ENCODE assay signal across 27 cellular contexts in genomic region chr3:14457481-14457880, GRCh38. TPM values are rescaled to one million over a fixed set of nuclear protein-coding genes. Genes with fewer than 3 reads are reported as not detected.
DNase-seq lines count a peak whose midpoint lies in the region; TF ChIP-seq lines count a peak whose summit lies in the region.
"Had no signal": no experiment of that assay in that cellular context is flagged by ENCODE, and none has a peak within 500 bp of the region (broad histone marks: within the 10 kb centered on the region; RNA-seq: fewer than 3 reads in every experiment).

No MANE protein-coding gene starts in this region.

- no peak overlapping the region for H3K4me2 ChIP-seq in OCI-LY1 (ENCODE audit: low read length)
- no peak overlapping the region for H3K4me2 ChIP-seq in mesenchymal stem cell (ENCODE audit: low read length, poor library complexity, severe bottlenecking)
- H3K4me2 ChIP-seq: neural progenitor cell, SK-N-SH had no signal

- no peak for TF ChIP-seq CTCF in OCI-LY1 (IDR thresholded peaks at IDR 0.05; ENCODE audit: low read length)
- no peak for TF ChIP-seq CTCF in stomach (IDR thresholded peaks at IDR 0.05)
- no peak for TF ChIP-seq CTCF in suprapubic skin (IDR thresholded peaks at IDR 0.05)

- no peaks in the 10 kb centered on the region for H3K9me3 Mint-ChIP-seq in activated CD4-positive, alpha-beta memory T cell treated with anti-CD3 and anti-CD28 coated beads, Interleukin-2, amount 10 ng/mL, durations not matched to agents 7 days and 5 days
- H3K9me3 Mint-ChIP-seq: neural progenitor cell; T-helper 2 cell treated with Interferon-gamma antibody and Interleukin-4, amounts not matched to agents 5 μg/mL and 100 μg/mL, for 36 hours had no signal

- H3K27ac Mint-ChIP-seq in activated CD4-positive, alpha-beta memory T cell treated with anti-CD3 and anti-CD28 coated beads, Interleukin-2, amount 10 ng/mL, durations not matched to agents 7 days and 5 days, result peak overlapping the region; percentile 6
- H3K27ac Mint-ChIP-seq: activated naive CD8-positive, alpha-beta T cell; T-helper 2 cell treated with Interferon-gamma antibody and Interleukin-4, amounts not matched to agents 5 μg/mL and 100 μg/mL, for 36 hours had no signal

- peaks cover 27% of the 10 kb centered on the region for H3K36me3 Mint-ChIP-seq in activated CD4-positive, alpha-beta memory T cell treated with anti-CD3 and anti-CD28 coated beads, Interleukin-2, amount 10 ng/mL, durations not matched to agents 7 days and 5 days (ENCODE audit: low read depth)

- H3K27me3 Mint-ChIP-seq in activated CD4-positive, alpha-beta memory T cell treated with anti-CD3 and anti-CD28 coated beads, Interleukin-2, amount 10 ng/mL, durations not matched to agents 7 days and 5 days, result no peaks in the 10 kb centered on the region
- H3K27me3 Mint-ChIP-seq: activated naive CD8-positive, alpha-beta T cell had no signal

- H2BK15ac ChIP-seq in mesenchymal stem cell (ENCODE audit: low read depth, poor library complexity, severe bottlenecking), result no peak overlapping the region

- DNase-seq in activated CD4-positive, alpha-beta memory T cell treated with anti-CD3 and anti-CD28 coated beads, Interleukin-2, amount 10 ng/mL, durations not matched to agents 7 days and 5 days, result no peak
- no peak for DNase-seq in mesenchymal stem cell
- DNase-seq in stomach, result no peak
- no peak for DNase-seq in suprapubic skin (ENCODE audit: low spot score in 2 of 2)
- no peak for DNase-seq in NCI-H82 treated with DMSO at 0.1 percent for 48 hours (lab: John Stamatoyannopoulos, UW; ENCODE audit: unreplicated experiment)
- no peak for DNase-seq in DMS79 (lab: John Stamatoyannopoulos, UW)
- DNase-seq: activated CD4-positive, alpha-beta T cell treated with anti-CD3 and anti-CD28 coated beads for 4 hours; activated CD8-positive, alpha-beta memory T cell treated with anti-CD3 and anti-CD28 coated beads for 24 hours; activated effector memory CD4-positive, alpha-beta T cell treated with anti-CD3 and anti-CD28 coated beads, Interleukin-2, amount 50 U/mL, for 16 hours; aorta; Caco-2; KG1; left cardiac atrium; NCI-H1092 treated with DMSO at 0.1 percent for 48 hours; NCI-H187 treated with DMSO at 0.1 percent for 48 hours; NCI-H2171 treated with DMSO at 0.1 percent for 48 hours; NCI-H524 treated with DMSO at 0.1 percent for 48 hours; PC-3; stimulated activated CD4-positive, alpha-beta T cell treated with anti-CD3 and anti-CD28 coated beads, Interleukin-2, amount 100 ng/mL, for 48 hours; upper lobe of right lung had no signal

- 95% methylated on average over 5 of the region's 5 CpGs for WGBS in mesenchymal stem cell
- 71 to 99% (median 89%) methylated on average over 5 of the region's 5 CpGs for WGBS in stomach, 5 donors
- 76% methylated on average over 5 of the region's 5 CpGs for WGBS in suprapubic skin

- H3K9ac ChIP-seq in OCI-LY1 (ENCODE audit: low read length) (no peak overlapping the region), mesenchymal stem cell (ENCODE audit: low read length) (no peak overlapping the region)
- H3K9ac ChIP-seq: neural progenitor cell, SK-N-SH had no signal

- H3K4me3 Mint-ChIP-seq in activated CD4-positive, alpha-beta memory T cell treated with anti-CD3 and anti-CD28 coated beads, Interleukin-2, amount 10 ng/mL, durations not matched to agents 7 days and 5 days, result no peak overlapping the region
- H3K4me3 Mint-ChIP-seq: activated naive CD8-positive, alpha-beta T cell; neural progenitor cell; T-helper 2 cell treated with Interferon-gamma antibody and Interleukin-4, amounts not matched to agents 5 μg/mL and 100 μg/mL, for 36 hours had no signal

- H2AK5ac ChIP-seq in mesenchymal stem cell (ENCODE audit: low read length, severe bottlenecking), result peak overlapping the region; percentile 58

- H3K27me3 ChIP-seq in OCI-LY1 (ENCODE audit: insufficient read depth, low read length) (no peaks in the 10 kb centered on the region), mesenchymal stem cell (ENCODE audit: control insufficient read depth in 1 of 2, insufficient read depth in 1 of 2, low read length in 2 of 2) (no peaks in the 10 kb centered on the region), stomach (no peaks in the 10 kb centered on the region), suprapubic skin (no peaks in the 10 kb centered on the region)
- H3K27me3 ChIP-seq: gastroesophageal sphincter, neural progenitor cell, upper lobe of right lung had no signal

- H3K14ac ChIP-seq in mesenchymal stem cell (ENCODE audit: low read length in 2 of 2), result no peak overlapping the region

- H3K4ac ChIP-seq in mesenchymal stem cell (ENCODE audit: low read depth in 1 of 2, low read length in 2 of 2), result no peak overlapping the region

- no peak overlapping the region for H3K4me3 ChIP-seq in OCI-LY1 (ENCODE audit: low read depth, low read length, poor library complexity, severe bottlenecking)
- H3K4me3 ChIP-seq in mesenchymal stem cell (ENCODE audit: insufficient read depth in 1 of 2, low read depth in 1 of 2, low read length in 2 of 2), result no peak overlapping the region
- no peak overlapping the region for H3K4me3 ChIP-seq in stomach
- H3K4me3 ChIP-seq in suprapubic skin, result no peak overlapping the region
- H3K4me3 ChIP-seq: gastroesophageal sphincter, neural progenitor cell, upper lobe of right lung had no signal

- peaks cover 12% of the 10 kb centered on the region for H3K79me1 ChIP-seq in mesenchymal stem cell (replicated peaks; ENCODE audit: low read length, poor library complexity, severe bottlenecking)

- no peak overlapping the region for H2BK5ac ChIP-seq in mesenchymal stem cell (ENCODE audit: low read depth, low read length, poor library complexity, severe bottlenecking)

- no peak overlapping the region for H4K8ac ChIP-seq in mesenchymal stem cell (ENCODE audit: low read length)

- no peaks in the 10 kb centered on the region for H3F3A ChIP-seq in OCI-LY1 (ENCODE audit: insufficient read depth, low read length)

- H3K27ac ChIP-seq in OCI-LY1 (ENCODE audit: low read depth, low read length, poor library complexity, severe bottlenecking) (peak overlapping the region; percentile 26), mesenchymal stem cell (ENCODE audit: low read length, poor library complexity, severe bottlenecking) (peak overlapping the region; percentile 94), stomach (peak overlapping the region; percentile 17 to 83 (median 52)), suprapubic skin (no peak overlapping the region)
- H3K27ac ChIP-seq: C4-2B, neural progenitor cell, upper lobe of right lung had no signal

- TF ChIP-seq EP300 in stomach (IDR thresholded peaks at IDR 0.05) (no peak), suprapubic skin (IDR thresholded peaks at IDR 0.05) (no peak)

- no peak overlapping the region for H2BK120ac ChIP-seq in mesenchymal stem cell (ENCODE audit: low read depth, low read length)

- no peaks in the 10 kb centered on the region for H3K79me2 ChIP-seq in OCI-LY1 (ENCODE audit: insufficient read depth, low read length)

- CTCF ChIA-PET in activated CD4-positive, alpha-beta memory T cell treated with anti-CD3 and anti-CD28 coated beads, Interleukin-2, amount 10 ng/mL, durations not matched to agents 7 days and 5 days (lab: Charles Lee), result interaction anchor here (1.8 kb wide), 1 partner anchor 25 kb away, joined by 7 read pairs; no protein-coding TSS in a partner anchor

- H4K91ac ChIP-seq in mesenchymal stem cell (ENCODE audit: low read length), result no peak overlapping the region

- no peaks in the 10 kb centered on the region for H4K20me1 ChIP-seq in OCI-LY1 (ENCODE audit: insufficient read depth, low read length)

- no peaks in the 10 kb centered on the region for H3K9me3 ChIP-seq in OCI-LY1 (ENCODE audit: low read length)
- no peaks in the 10 kb centered on the region for H3K9me3 ChIP-seq in mesenchymal stem cell (ENCODE audit: control insufficient read depth, low read length)
- H3K9me3 ChIP-seq in stomach, result no peaks in the 10 kb centered on the region
- H3K9me3 ChIP-seq in suprapubic skin, result no peaks in the 10 kb centered on the region
- H3K9me3 ChIP-seq: Caco-2, gastroesophageal sphincter, SK-N-SH, upper lobe of right lung had no signal

- POLR2A ChIA-PET in activated CD4-positive, alpha-beta memory T cell treated with anti-CD3 and anti-CD28 coated beads, Interleukin-2, amount 10 ng/mL, durations not matched to agents 7 days and 5 days (lab: Charles Lee), result interaction anchor here (1.4 to 2.1 kb wide), 3 partner anchors 25 to 279 kb away, joined by 3 to 16 read pairs (median 4); partner anchors contain the start of genes LSM3 and XPC

- H2AFZ ChIP-seq in OCI-LY1 (ENCODE audit: low read length) (no peak overlapping the region), mesenchymal stem cell (ENCODE audit: low read depth, low read length) (no peak overlapping the region)

- peaks cover 13% of the 10 kb centered on the region for H3K4me1 Mint-ChIP-seq in activated CD4-positive, alpha-beta memory T cell treated with anti-CD3 and anti-CD28 coated beads, Interleukin-2, amount 10 ng/mL, durations not matched to agents 7 days and 5 days

- H3K9me2 ChIP-seq in OCI-LY1 (ENCODE audit: low read depth, low read length), result no peaks in the 10 kb centered on the region
- H3K9me2 ChIP-seq: SK-N-SH had no signal

- no peak overlapping the region for H2BK12ac ChIP-seq in mesenchymal stem cell (ENCODE audit: low read length in 2 of 2)

- intact Hi-C loops in stomach (cut with DNase I; ENCODE audit: low total_unique reads), result loop anchor here (10.0 kb wide), 1 partner anchor 53 kb away; the partner anchor contains the start of gene SLC6A6

- H3K18ac ChIP-seq in mesenchymal stem cell (ENCODE audit: low read depth in 1 of 2, low read length in 2 of 2), result no peak overlapping the region

- no peak overlapping the region for H3K23ac ChIP-seq in mesenchymal stem cell (ENCODE audit: low read length in 2 of 2)

- H3K36me3 ChIP-seq in OCI-LY1 (ENCODE audit: insufficient read depth, low read length), result peaks cover 82% of the 10 kb centered on the region
- H3K36me3 ChIP-seq in mesenchymal stem cell (ENCODE audit: control insufficient read depth in 1 of 2, insufficient read depth in 2 of 2, low read depth in 1 of 2, low read length in 2 of 2), result peaks cover 31 to 65% of the 10 kb centered on the region in 2 experiments
- H3K36me3 ChIP-seq in stomach, result peaks cover 0 to 62% (median 17%) of the 10 kb centered on the region in 4 donors
- peaks cover 7% of the 10 kb centered on the region for H3K36me3 ChIP-seq in suprapubic skin
- H3K36me3 ChIP-seq: neural progenitor cell had no signal

- TF ChIP-seq POLR2A in stomach (IDR thresholded peaks at IDR 0.05) (no peak), suprapubic skin (IDR thresholded peaks at IDR 0.05) (no peak)

- H3K4me1 ChIP-seq in OCI-LY1 (ENCODE audit: insufficient read depth, low read length, severe bottlenecking), result peaks cover 26% of the 10 kb centered on the region
- H3K4me1 ChIP-seq in mesenchymal stem cell (ENCODE audit: control insufficient read depth, insufficient read depth, low read depth, low read length), result peaks cover 71% of the 10 kb centered on the region
- peaks cover 56 to 90% (median 76%) of the 10 kb centered on the region in 4 donors for H3K4me1 ChIP-seq in stomach
- peaks cover 34% of the 10 kb centered on the region for H3K4me1 ChIP-seq in suprapubic skin
- H3K4me1 ChIP-seq: Caco-2 had no signal

RNA-seq across cellular contexts. Expression of gene SLC6A6, which starts 55.1 kb away (rescaled TPM):
- total RNA-seq in activated CD4-positive, alpha-beta memory T cell treated with anti-CD3 and anti-CD28 coated beads, Interleukin-2, amount 10 ng/mL, durations not matched to agents 7 days and 5 days, result 10 to 100 TPM; 59.0 to 61.5 TPM
- 34.8 TPM for polyA plus RNA-seq in mesenchymal stem cell (2013, experiment 1 of 2)
- 33.8 TPM for polyA plus RNA-seq in mesenchymal stem cell (2013, experiment 2 of 2)
- total RNA-seq in stomach (10 to 100 TPM; 15.6 to 36.7 (median 28.0) TPM), suprapubic skin (100 to 1,000 TPM in 2 of 4 donors, 10 to 100 TPM in 2; 85.4 to 149 (median 102) TPM)
- 1 to 10 TPM; 3.0 to 6.8 (median 4.9) TPM for polyA plus RNA-seq in stomach
